8 cellular contexts compared by ENCODE assay signal in genomic region chr10:3119796-3120459, GRCh38. TPM values are rescaled to one million over a fixed set of nuclear protein-coding genes. Genes with fewer than 3 reads are reported as not detected.
DNase-seq lines count a peak whose midpoint lies in the region; ATAC-seq, FAIRE-seq and TF ChIP-seq lines count a peak whose summit lies in the region.

No MANE protein-coding gene starts in this region.

- POLR2A ChIA-PET in BJ (lab: Charles Lee), result no interaction called here
- POLR2A ChIA-PET in GM12878 (lab: Charles Lee), result interaction anchor here (1.0 kb wide), 1 partner anchor 40 kb away, joined by 3 read pairs; no protein-coding TSS in a partner anchor

- in situ Hi-C loops in GM12878 (cut with MboI), result no loop called here

- SMC1A ChIA-PET in GM12878 (lab: Charles Lee; ENCODE audit: uncharacterized antibody, unreplicated experiment), result no interaction called here

- TF ChIP-seq EP300 in GM12878 (IDR thresholded peaks at IDR 0.05; ENCODE audit: borderline replicate concordance in 1 of 2, control insufficient read depth in 1 of 2, low read depth in 2 of 2, low read length in 2 of 2), result no peak

- no peak overlapping the region for H3K27ac ChIP-seq in GM12878 (ENCODE audit: control insufficient read depth, insufficient read depth)
- H3K27ac ChIP-seq in left lung, result no peak overlapping the region

- 96% methylated on average over 31 of the region's 31 CpGs for WGBS in GM12878 (ENCODE audit: insufficient coverage, insufficient replicate concordance, low lambda C conversion rate, missing lambda C conversion rate)

- no TSS peak for BruUV-seq in GM12878 (replicated peaks; lab: Mats Ljungman, UMichigan)

- H3K79me2 ChIP-seq in GM12878 (ENCODE audit: control insufficient read depth, insufficient read depth, low read length), result no peaks in the 10 kb centered on the region

- TF ChIP-seq CTCF in BJ (IDR thresholded peaks at IDR 0.05; ENCODE audit: insufficient read depth, low read depth, low read length) (peak; percentile 66), GM12878 (IDR thresholded peaks at IDR 0.05 in 2 of 3, conservative IDR thresholded peaks at IDR 0.05 in 1 of 3; ENCODE audit: control insufficient read depth in 2 of 3, extremely low read depth in 1 of 3, insufficient read depth in 1 of 3, low read depth in 3 of 3, low read length in 3 of 3) (peak in 2 of 3 experiments; percentile 41 to 44; a peak in 4 of 6 replicates), left lung (IDR thresholded peaks at IDR 0.05) (no peak)

- H3K27me3 ChIP-seq in BJ (ENCODE audit: control insufficient read depth, insufficient read depth, low read length), result no peaks in the 10 kb centered on the region
- H3K27me3 ChIP-seq in GM12878 (replicated peaks in 1 of 2; ENCODE audit: control insufficient read depth in 2 of 2, insufficient read depth in 2 of 2, low read length in 1 of 2), result no peaks in the 10 kb centered on the region
- no peaks in the 10 kb centered on the region for H3K27me3 ChIP-seq in left lung

- no peak for FAIRE-seq in GM12878 (lab: Jason Lieb, UNC)

- no peaks in the 10 kb centered on the region for H4K20me1 ChIP-seq in GM12878 (ENCODE audit: control insufficient read depth, insufficient read depth)

- no peak overlapping the region for H3K27ac Mint-ChIP-seq in activated T-cell treated with anti-CD3 and anti-CD28 coated beads, Interleukin-2, amount 50 U/mL, for 24 hours

- H3K9ac ChIP-seq in GM12878 (ENCODE audit: control insufficient read depth, insufficient read depth, low read length), result no peak overlapping the region

- no peak overlapping the region for H3K4me2 ChIP-seq in GM12878 (ENCODE audit: control insufficient read depth, insufficient read depth)

- CTCF ChIA-PET in BJ (lab: Yijun Ruan, JAX) (interaction anchor here (1.2 to 1.5 kb wide), 3 partner anchors 13 to 37 kb away, joined by 3 to 7 read pairs (median 5); no protein-coding TSS in a partner anchor), GM12878 (lab: Yijun Ruan, JAX) (no interaction called here)

- H2AFZ ChIP-seq in GM12878 (ENCODE audit: control insufficient read depth, low read depth, low read length), result no peak overlapping the region

- H3K4me3 ChIP-seq in BJ (ENCODE audit: low read depth, low read length) (no peak overlapping the region), GM12878 (no peak overlapping the region), left lung (no peak overlapping the region)

- peaks cover 36% of the 10 kb centered on the region for H3K36me3 ChIP-seq in BJ (ENCODE audit: control insufficient read depth, insufficient read depth, low read length)
- H3K36me3 ChIP-seq in GM12878 (ENCODE audit: control insufficient read depth in 2 of 2, insufficient read depth in 2 of 2, low read length in 1 of 2), result peaks cover 31 to 44% of the 10 kb centered on the region in 2 experiments
- H3K36me3 ChIP-seq in left lung, result peaks cover 0 to 78% of the 10 kb centered on the region in 2 donors

- intact Hi-C loops in GM12878 (cut with micrococcal nuclease; ENCODE audit: unreplicated experiment) (no loop called here), left lung (cut with DNase I) (no loop called here)

- RAD21 ChIA-PET in GM12878 (lab: Charles Lee; ENCODE audit: unreplicated experiment), result no interaction called here

- TF ChIP-seq RAD21 in GM12878 (IDR thresholded peaks at IDR 0.05; ENCODE audit: insufficient read depth, low read depth, low read length), result no peak

- no peaks in the 10 kb centered on the region for H3K4me1 Mint-ChIP-seq in activated T-cell treated with anti-CD3 and anti-CD28 coated beads, Interleukin-2, amount 50 U/mL, for 24 hours (ENCODE audit: low read depth)

- ATAC-seq in HG02885 (IDR thresholded peaks at IDR 0.05; ENCODE audit: poor library complexity, unreplicated experiment) (peak; percentile 42), GM12878 (peak; percentile 67), left lung (peak; percentile 21), GM18502 (IDR thresholded peaks at IDR 0.05; ENCODE audit: poor library complexity, unreplicated experiment) (no peak), HG02870 (IDR thresholded peaks at IDR 0.05; ENCODE audit: unreplicated experiment) (no peak)

- no peaks in the 10 kb centered on the region for H3K9me3 ChIP-seq in GM12878 (replicated peaks; ENCODE audit: control insufficient read depth, insufficient read depth, low read length)
- H3K9me3 ChIP-seq in left lung, result no peaks in the 10 kb centered on the region

- no peaks in the 10 kb centered on the region for H3K4me1 ChIP-seq in GM12878 (ENCODE audit: control insufficient read depth, insufficient read depth, low read length)
- H3K4me1 ChIP-seq in left lung, result no peaks in the 10 kb centered on the region

- no peaks in the 10 kb centered on the region for H3K27me3 Mint-ChIP-seq in activated T-cell treated with anti-CD3 and anti-CD28 coated beads, Interleukin-2, amount 50 U/mL, for 24 hours

- no peak for TF ChIP-seq POLR2A in GM12878 (IDR thresholded peaks at IDR 0.05; ENCODE audit: low read depth, low read length)

- DNase-seq in BJ (ENCODE audit: low read depth), result no peak
- DNase-seq in GM12878 (ENCODE audit: low read depth, low spot score), result no peak
- DNase-seq in left lung, result peak in 1 of 2 donors; percentile 65
- DNase-seq in activated T-cell treated with anti-CD3 and anti-CD28 coated beads, Interleukin-2, amount 50 U/mL, for 24 hours, result no peak
- DNase-seq in NCI-H226, result no peak

- H3K4me3 Mint-ChIP-seq in activated T-cell treated with anti-CD3 and anti-CD28 coated beads, Interleukin-2, amount 50 U/mL, for 24 hours, result no peak overlapping the region

- H3K9me3 Mint-ChIP-seq in activated T-cell treated with anti-CD3 and anti-CD28 coated beads, Interleukin-2, amount 50 U/mL, for 24 hours, result no peaks in the 10 kb centered on the region

- peaks cover 97% of the 10 kb centered on the region for H3K36me3 Mint-ChIP-seq in activated T-cell treated with anti-CD3 and anti-CD28 coated beads, Interleukin-2, amount 50 U/mL, for 24 hours (ENCODE audit: low read depth)

TF ChIP-seq in GM12878, 131 proteins besides CTCF, POLR2A, EP300 and RAD21 (continues in another document):
- TF ChIP-seq BACH1 (IDR thresholded peaks at IDR 0.05; ENCODE audit: borderline replicate concordance) (no peak), CBX3 (IDR thresholded peaks at IDR 0.05; ENCODE audit: borderline replicate concordance, low read depth) (no peak), MTA2 (IDR thresholded peaks at IDR 0.05; ENCODE audit: low read depth) (no peak), PML (IDR thresholded peaks at IDR 0.05; ENCODE audit: low read length) (no peak), JUNB (IDR thresholded peaks at IDR 0.05) (no peak), NFYA (IDR thresholded peaks at IDR 0.05; ENCODE audit: borderline replicate concordance, low read depth, low read length) (no peak), MYB (IDR thresholded peaks at IDR 0.05; ENCODE audit: borderline replicate concordance, low read depth, low read length) (no peak), TARDBP (IDR thresholded peaks at IDR 0.05; ENCODE audit: borderline replicate concordance) (no peak), IRF3 (IDR thresholded peaks at IDR 0.05) (no peak)

RNA-seq across cellular contexts. Expression of gene PFKP, which starts 52.6 kb away (rescaled TPM):
- polyA plus RNA-seq in BJ (2011; rRNA removed) (92.3 and 138 TPM in 2 replicates), GM12878 (2011; rRNA removed) (107 and 145 TPM in 2 replicates), GM12878 (2014; fragmentation: Illumina TruSeq; extraction: Trizol) (61.8 and 62.4 TPM in 2 replicates), GM12878 (2014; fragmentation: Nextera tagmentation; extraction: Ambion mirVana) (10 to 100 TPM; 27.0 to 45.0 TPM), GM12878 (2014; rRNA removed) (90.7 and 99.9 TPM in 2 replicates), GM12878 (2016; fragmentation: Nextera tagmentation; extraction: Ambion mirVana) (100 to 1,000 TPM; 101 to 111 TPM)
- 67.5 and 83.0 TPM in 2 replicates for polyA minus RNA-seq in BJ (2011; rRNA and poly(A)+ RNA removed)
- 462 and 515 TPM in 2 replicates for total RNA-seq in GM12878 (2013; cell fraction: nucleolus; rRNA removed)
- total RNA-seq in GM12878 (2014; rRNA removed) (111 and 118 TPM in 2 replicates), GM12878 (2014; rRNA removed; fragmentation: Illumina TruSeq; extraction: Trizol) (69.5 and 79.2 TPM in 2 replicates), GM12878 (2021) (129 and 130 TPM in 2 replicates), left lung (10 to 100 TPM; 44.9 to 70.0 TPM)
- polyA plus RNA-seq in GM12878 (2011; ENCODE audit: low read depth), result 73.8 TPM
- 117 and 136 TPM in 2 replicates for polyA plus RNA-seq in GM12878 (2011; cell fraction: cytosol; rRNA removed)
- polyA plus RNA-seq in GM12878 (2011; cell fraction: nucleus; rRNA removed), result 731 and 734 TPM in 2 replicates
- polyA plus RNA-seq in GM12878 (2012), result 117 and 160 TPM in 2 replicates
- 99.6 and 153 TPM in 2 replicates for polyA minus RNA-seq in GM12878 (2011; rRNA and poly(A)+ RNA removed)
- polyA minus RNA-seq in GM12878 (2011; cell fraction: cytosol; rRNA and poly(A)+ RNA removed), result 77.0 and 77.2 TPM in 2 replicates
- 161 and 211 TPM in 2 replicates for polyA minus RNA-seq in GM12878 (2011; cell fraction: nucleus; rRNA and poly(A)+ RNA removed)

RNA-seq across cellular contexts. Expression of gene PITRM1, which starts 52.7 kb away (rescaled TPM):
- polyA plus RNA-seq in BJ (2011; rRNA removed) (49.8 and 68.5 TPM in 2 replicates), GM12878 (2011; rRNA removed) (17.1 and 21.3 TPM in 2 replicates), GM12878 (2014; fragmentation: Illumina TruSeq; extraction: Trizol) (47.6 and 52.2 TPM in 2 replicates), GM12878 (2014; fragmentation: Nextera tagmentation; extraction: Ambion mirVana) (10 to 100 TPM; 15.5 to 22.8 TPM), GM12878 (2014; rRNA removed) (27.3 and 28.2 TPM in 2 replicates), GM12878 (2016; fragmentation: Nextera tagmentation; extraction: Ambion mirVana) (10 to 100 TPM; 52.3 to 53.0 TPM)
- 48.9 and 62.5 TPM in 2 replicates for polyA minus RNA-seq in BJ (2011; rRNA and poly(A)+ RNA removed)
- 103 and 110 TPM in 2 replicates for total RNA-seq in GM12878 (2013; cell fraction: nucleolus; rRNA removed)
- total RNA-seq in GM12878 (2014; rRNA removed) (44.7 and 45.5 TPM in 2 replicates), GM12878 (2014; rRNA removed; fragmentation: Illumina TruSeq; extraction: Trizol) (42.7 and 45.3 TPM in 2 replicates), GM12878 (2021) (51.6 and 52.2 TPM in 2 replicates), left lung (10 to 100 TPM; 71.6 to 77.0 TPM)
- polyA plus RNA-seq in GM12878 (2011; ENCODE audit: low read depth), result 28.4 TPM
- polyA plus RNA-seq in GM12878 (2011; cell fraction: cytosol; rRNA removed), result 28.0 and 34.7 TPM in 2 replicates
- polyA plus RNA-seq in GM12878 (2011; cell fraction: nucleus; rRNA removed), result 138 and 146 TPM in 2 replicates
- polyA plus RNA-seq in GM12878 (2012), result 43.2 and 44.8 TPM in 2 replicates
- polyA minus RNA-seq in GM12878 (2011; rRNA and poly(A)+ RNA removed), result 21.8 and 27.1 TPM in 2 replicates
- polyA minus RNA-seq in GM12878 (2011; cell fraction: cytosol; rRNA and poly(A)+ RNA removed), result 17.2 and 17.6 TPM in 2 replicates
- 32.5 and 45.8 TPM in 2 replicates for polyA minus RNA-seq in GM12878 (2011; cell fraction: nucleus; rRNA and poly(A)+ RNA removed)

Comparison
In these comparisons a context has a peak if more than half of its experiments do, and no peak if none do; other contexts are left out.
1. CTCF ChIP-seq: peak in BJ (single experiment) and GM12878 (2 of 3); none in left lung (0 of 2).
2. ATAC-seq: peak in HG02885 (single experiment), GM12878 (single experiment) and left lung (single experiment); none in GM18502 (single experiment) and HG02870 (single experiment).